ENCODE assay signal across 31 cellular contexts in the genomic region with DNA sequence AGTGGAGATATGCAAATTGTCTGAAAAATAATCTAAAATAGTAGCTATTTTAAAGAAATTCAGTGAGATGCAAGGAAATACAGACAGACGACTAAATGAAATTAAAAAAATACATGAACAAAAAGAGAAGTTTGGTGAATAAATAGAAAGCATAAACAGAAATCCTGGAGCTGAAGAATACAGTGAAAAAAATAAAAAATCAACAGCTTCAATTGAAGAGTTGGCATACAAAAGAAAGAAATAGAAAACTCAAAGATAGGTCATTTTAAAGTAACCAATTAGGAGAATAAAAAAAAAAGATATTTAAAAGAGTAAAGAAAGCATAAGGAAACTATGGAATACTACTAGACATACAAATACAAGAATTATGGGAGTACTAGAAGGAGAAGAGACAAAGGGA.
"Had no signal": no experiment of that assay in that cellular context is flagged by ENCODE, and none has a peak within 500 bp of the region (broad histone marks: within the 10 kb centered on the region; RNA-seq: fewer than 3 reads in every experiment).

No MANE protein-coding gene starts in this region.

- DNase-seq: activated B cell treated with CpG ODN at 0.5 μM for 24 hours; activated CD4-positive, alpha-beta memory T cell treated with anti-CD3 and anti-CD28 coated beads for 36 hours; activated CD4-positive, alpha-beta T cell treated with anti-CD3 and anti-CD28 coated beads for 4 hours; activated CD4-positive, alpha-beta T cell treated with anti-CD3 and anti-CD28 coated beads, Interleukin-2, amount 10 ng/mL, durations not matched to agents 24 days and 14 days; activated CD4-positive, alpha-beta T cell treated with anti-CD3 and anti-CD28 coated beads, Interleukin-2, amount 50 U/mL, for 1 hour; activated CD4-positive, alpha-beta T cell treated with anti-CD3 and anti-CD28 coated beads, Interleukin-2, amount 50 U/mL, for 4 hours; activated CD4-positive, CD25-positive, alpha-beta regulatory T cell treated with anti-CD3 and anti-CD28 coated beads, Interleukin-2, amount 50 U/mL, for 72 hours; activated CD8-positive, alpha-beta memory T cell treated with anti-CD3 and anti-CD28 coated beads, Interleukin-2, amount 50 U/mL, for 4 hours; activated CD8-positive, alpha-beta T cell treated with anti-CD3 and anti-CD28 coated beads for 36 hours; activated effector memory CD4-positive, alpha-beta T cell treated with anti-CD3 and anti-CD28 coated beads, Interleukin-2, amount 50 U/mL, for 16 hours; activated gamma-delta T cell treated with Interleukin-2 at 50 U/mL for 16 hours; activated naive CD4-positive, alpha-beta T cell; activated naive CD4-positive, alpha-beta T cell treated with anti-CD3 and anti-CD28 coated beads for 36 hours; activated naive CD4-positive, alpha-beta T cell treated with anti-CD3 and anti-CD28 coated beads, Interleukin-2, amount 50 U/mL, for 16 hours; activated naive CD8-positive, alpha-beta T cell treated with anti-CD3 and anti-CD28 coated beads for 36 hours; activated T-cell treated with anti-CD3 and anti-CD28 coated beads for 4 hours; activated T-cell treated with anti-CD3 and anti-CD28 coated beads, Interleukin-2, amount 50 U/mL, for 1 hour; activated T-cell treated with anti-CD3 and anti-CD28 coated beads, Interleukin-2, amount 50 U/mL, for 4 hours; activated T-cell treated with anti-CD3 and anti-CD28 coated beads, Interleukin-2, amount 50 U/mL, for 72 hours; adrenal gland; amniotic stem cell; body of pancreas; brain microvascular endothelial cell; central memory CD4-positive, alpha-beta T cell; T-helper 1 cell; T-helper 2 cell; T-helper 9 cell had no signal

- H3K27ac ChIP-seq: adrenal gland, body of pancreas, brain microvascular endothelial cell, breast epithelium, VCaP had no signal

- H3K9me3 ChIP-seq: adrenal gland had no signal

- H3K36me3 ChIP-seq: adrenal gland, brain microvascular endothelial cell, breast epithelium had no signal

- H3K4me1 ChIP-seq: adrenal gland, body of pancreas, breast epithelium had no signal

- H3K4me3 ChIP-seq: adrenal gland, body of pancreas, breast epithelium had no signal

- FAIRE-seq: astrocyte, TTC549 had no signal

- H3K27me3 ChIP-seq: adrenal gland, body of pancreas, brain microvascular endothelial cell, breast epithelium had no signal
